Comparison of ENCODE assay signal across 11 cellular contexts in genomic region chr19:33134571-33135041, GRCh38. TPM values are rescaled to one million over a fixed set of nuclear protein-coding genes. Genes with fewer than 3 reads are reported as not detected.
A peak's percentile ranks its signal among the peaks of the same experiment; 100 is the strongest.
DNase-seq lines count a peak whose midpoint lies in the region; ATAC-seq and TF ChIP-seq lines count a peak whose summit lies in the region.
"Had no signal": no experiment of that assay in that cellular context is flagged by ENCODE, and none has a peak within 500 bp of the region (broad histone marks: within the 10 kb centered on the region; RNA-seq: fewer than 3 reads in every experiment).

No MANE protein-coding gene starts in this region.

- H3K4me1 Mint-ChIP-seq in activated CD8-positive, alpha-beta memory T cell treated with anti-CD3 and anti-CD28 coated beads, Interleukin-2, amount 10 ng/mL, durations not matched to agents 7 days and 5 days: peaks cover 6% of the 10 kb centered on the region
- no peaks in the 10 kb centered on the region for H3K4me1 Mint-ChIP-seq in osteocyte (ENCODE audit: unreplicated experiment)

- H3K4me3 ChIP-seq in iPS-15b (ENCODE audit: low read depth, low read length): peak overlapping the region; percentile 26
- H3K4me3 ChIP-seq: HAP-1 had no signal

- CTCF ChIA-PET in activated CD8-positive, alpha-beta memory T cell treated with anti-CD3 and anti-CD28 coated beads, Interleukin-2, amount 10 ng/mL, durations not matched to agents 7 days and 5 days (lab: Charles Lee): interaction anchor here (1.2 to 2.2 kb wide), 4 partner anchors 10 to 158 kb away, joined by 6 to 11 read pairs (median 8); no protein-coding TSS in a partner anchor

- H3K4me1 ChIP-seq in iPS-15b (ENCODE audit: control insufficient read depth, insufficient read depth, low read length): no peaks in the 10 kb centered on the region

- H3K27me3 ChIP-seq in iPS-15b (ENCODE audit: control insufficient read depth, insufficient read depth, low read length): no peaks in the 10 kb centered on the region

- H3K36me3 ChIP-seq in iPS-15b (ENCODE audit: control insufficient read depth, insufficient read depth, low read length): peaks cover 3% of the 10 kb centered on the region

- no peaks in the 10 kb centered on the region for H3K9me3 Mint-ChIP-seq in activated CD8-positive, alpha-beta memory T cell treated with anti-CD3 and anti-CD28 coated beads, Interleukin-2, amount 10 ng/mL, durations not matched to agents 7 days and 5 days (ENCODE audit: low read depth)
- no peaks in the 10 kb centered on the region for H3K9me3 Mint-ChIP-seq in osteocyte (ENCODE audit: unreplicated experiment)

- no peak overlapping the region for H3K27ac Mint-ChIP-seq in activated CD8-positive, alpha-beta memory T cell treated with anti-CD3 and anti-CD28 coated beads, Interleukin-2, amount 10 ng/mL, durations not matched to agents 7 days and 5 days
- H3K27ac Mint-ChIP-seq in osteocyte (ENCODE audit: unreplicated experiment): no peak overlapping the region

- H3K4me3 Mint-ChIP-seq in activated CD8-positive, alpha-beta memory T cell treated with anti-CD3 and anti-CD28 coated beads, Interleukin-2, amount 10 ng/mL, durations not matched to agents 7 days and 5 days: peak overlapping the region; percentile 29
- H3K4me3 Mint-ChIP-seq in osteocyte (ENCODE audit: unreplicated experiment): no peak overlapping the region

- no peak overlapping the region for H3K9ac ChIP-seq in iPS-15b (ENCODE audit: low read depth, low read length)

- H3K27me3 Mint-ChIP-seq in activated CD8-positive, alpha-beta memory T cell treated with anti-CD3 and anti-CD28 coated beads, Interleukin-2, amount 10 ng/mL, durations not matched to agents 7 days and 5 days: no peaks in the 10 kb centered on the region
- no peaks in the 10 kb centered on the region for H3K27me3 Mint-ChIP-seq in osteocyte (ENCODE audit: unreplicated experiment)

- TF ChIP-seq CTCF in osteocyte (IDR thresholded peaks at IDR 0.05): no peak

- H3K9me3 ChIP-seq in iPS-15b (ENCODE audit: control insufficient read depth, insufficient read depth, low read length): no peaks in the 10 kb centered on the region
- H3K9me3 ChIP-seq: HAP-1 had no signal

- peaks cover 6% of the 10 kb centered on the region for H3K36me3 Mint-ChIP-seq in activated CD8-positive, alpha-beta memory T cell treated with anti-CD3 and anti-CD28 coated beads, Interleukin-2, amount 10 ng/mL, durations not matched to agents 7 days and 5 days
- H3K36me3 Mint-ChIP-seq in osteocyte (ENCODE audit: unreplicated experiment): peaks cover 9% of the 10 kb centered on the region

- ATAC-seq in activated CD8-positive, alpha-beta memory T cell treated with anti-CD3 and anti-CD28 coated beads, Interleukin-2, amount 10 ng/mL, durations not matched to agents 7 days and 5 days: peak; percentile 84

- DNase-seq in NCI-H69 (lab: John Stamatoyannopoulos, UW) (peak; percentile 70), NCI-H524 treated with DMSO at 0.1 percent for 48 hours (lab: John Stamatoyannopoulos, UW) (no peak), osteocyte (ENCODE audit: extremely low spot score, unreplicated experiment) (no peak), MV-4-11 (lab: John Stamatoyannopoulos, UW) (no peak), LoVo (ENCODE audit: low spot score) (no peak)
- DNase-seq in activated CD8-positive, alpha-beta memory T cell treated with anti-CD3 and anti-CD28 coated beads, Interleukin-2, amount 10 ng/mL, durations not matched to agents 7 days and 5 days: peak; percentile 74
- peak; percentile 42 for DNase-seq in stimulated activated CD8-positive, alpha-beta memory T cell treated with anti-CD3 and anti-CD28 coated beads, Interleukin-4, amount 100 ng/mL, for 24 hours (ENCODE audit: low read depth)
- DNase-seq: KG1 had no signal

RNA-seq across cellular contexts. Expression of gene WDR88, which starts 2.7 kb away (rescaled TPM):
- total RNA-seq in activated CD8-positive, alpha-beta memory T cell treated with anti-CD3 and anti-CD28 coated beads, Interleukin-2, amount 10 ng/mL, durations not matched to agents 7 days and 5 days: not detected
- not detected in 2 replicates for total RNA-seq in osteocyte
- total RNA-seq: SK-MEL-5 had no signal

RNA-seq across cellular contexts. Expression of gene GPATCH1, which starts 53.6 kb away (rescaled TPM):
- total RNA-seq in activated CD8-positive, alpha-beta memory T cell treated with anti-CD3 and anti-CD28 coated beads, Interleukin-2, amount 10 ng/mL, durations not matched to agents 7 days and 5 days: 10 to 100 TPM; 13.7 to 15.4 TPM
- total RNA-seq in osteocyte: 8.2 and 9.4 TPM in 2 replicates

RNA-seq across cellular contexts. Expression of gene LRP3, which starts 59.5 kb away (rescaled TPM):
- total RNA-seq in activated CD8-positive, alpha-beta memory T cell treated with anti-CD3 and anti-CD28 coated beads, Interleukin-2, amount 10 ng/mL, durations not matched to agents 7 days and 5 days: under 1 TPM in 1 of 2 experiments, not detected in 1; 0.30 TPM
- 49.8 and 52.3 TPM in 2 replicates for total RNA-seq in osteocyte

Comparison
In these comparisons a context has a peak if more than half of its experiments do, and no peak if none do; other contexts are left out.
1. DNase-seq: peak in NCI-H69 (single experiment), activated CD8-positive, alpha-beta memory T cell treated with anti-CD3 and anti-CD28 coated beads, Interleukin-2, amount 10 ng/mL, durations not matched to agents 7 days and 5 days (single experiment) and stimulated activated CD8-positive, alpha-beta memory T cell treated with anti-CD3 and anti-CD28 coated beads, Interleukin-4, amount 100 ng/mL, for 24 hours (single experiment); none in NCI-H524 treated with DMSO at 0.1 percent for 48 hours (single experiment), osteocyte (single experiment), MV-4-11 (single experiment) and LoVo (single experiment).
2. RNA of gene LRP3, which starts 59.5 kb away (total RNA-seq): 49.8 to 52.3 TPM in osteocyte; 0.30 TPM in activated CD8-positive, alpha-beta memory T cell treated with anti-CD3 and anti-CD28 coated beads, Interleukin-2, amount 10 ng/mL, durations not matched to agents 7 days and 5 days; every median in the first group is over 10 times any median in the second.